Comparison of ENCODE assay signal across 15 cellular contexts in genomic region chr9:69785757-69786156, GRCh38. TPM values are rescaled to one million over a fixed set of nuclear protein-coding genes. Genes with fewer than 3 reads are reported as not detected.
DNase-seq lines count a peak whose midpoint lies in the region; ATAC-seq, FAIRE-seq and TF ChIP-seq lines count a peak whose summit lies in the region.
"Had no signal": no experiment of that assay in that cellular context is flagged by ENCODE, and none has a peak within 500 bp of the region (broad histone marks: within the 10 kb centered on the region; RNA-seq: fewer than 3 reads in every experiment).

No MANE protein-coding gene starts in this region.

- H3K4me1 Mint-ChIP-seq in HFFc6 (ENCODE audit: low read depth), result peaks cover 5% of the 10 kb centered on the region
- H3K4me1 Mint-ChIP-seq in activated CD4-positive, alpha-beta memory T cell treated with anti-CD3 and anti-CD28 coated beads for 36 hours (ENCODE audit: low read depth), result no peaks in the 10 kb centered on the region
- no peaks in the 10 kb centered on the region for H3K4me1 Mint-ChIP-seq in stimulated activated naive CD8-positive, alpha-beta T cell treated with anti-CD3 and anti-CD28 coated beads, Interleukin-15, amount 100 ng/mL, for 72 hours
- H3K4me1 Mint-ChIP-seq: activated naive CD4-positive, alpha-beta T cell treated with anti-CD3 and anti-CD28 coated beads, Interleukin-2, amount 50 U/mL, for 24 hours had no signal

- no peak overlapping the region for H3K4me3 ChIP-seq in AG09309 (ENCODE audit: control insufficient read depth, low read depth, low read length)
- no peak overlapping the region for H3K4me3 ChIP-seq in astrocyte of the spinal cord (ENCODE audit: low read depth, low read length)
- no peak overlapping the region for H3K4me3 ChIP-seq in small intestine (ENCODE audit: low read depth in 1 of 2, low read length in 2 of 2)
- H3K4me3 ChIP-seq: upper lobe of right lung had no signal

- peaks cover 10% of the 10 kb centered on the region for H3K27me3 Mint-ChIP-seq in HFFc6 (ENCODE audit: insufficient read depth)
- peaks cover 15% of the 10 kb centered on the region for H3K27me3 Mint-ChIP-seq in activated CD4-positive, alpha-beta memory T cell treated with anti-CD3 and anti-CD28 coated beads for 36 hours
- H3K27me3 Mint-ChIP-seq in stimulated activated naive CD8-positive, alpha-beta T cell treated with anti-CD3 and anti-CD28 coated beads, Interleukin-15, amount 100 ng/mL, for 72 hours, result peaks cover 8% of the 10 kb centered on the region

- ATAC-seq in stimulated activated naive CD8-positive, alpha-beta T cell treated with anti-CD3 and anti-CD28 coated beads, Interleukin-15, amount 100 ng/mL, for 72 hours, result no peak
- ATAC-seq: activated CD8-positive, alpha-beta T cell treated with anti-CD3 and anti-CD28 coated beads, Interleukin-2, amount 10 ng/mL, durations not matched to agents 7 days and 5 days; upper lobe of right lung had no signal

- no peak for DNase-seq in AG09309 (ENCODE audit: low read depth)
- peak; percentile 62 for DNase-seq in HFFc6
- DNase-seq in astrocyte of the spinal cord (ENCODE audit: low read depth, low spot score), result peak; percentile 74
- peak; percentile 32 for DNase-seq in iris pigment epithelial cell (ENCODE audit: low read depth)
- no peak for DNase-seq in small intestine
- DNase-seq in amygdala (lab: John Stamatoyannopoulos, UW), result no peak
- no peak for DNase-seq in activated CD4-positive, alpha-beta memory T cell treated with anti-CD3 and anti-CD28 coated beads for 36 hours
- no peak for DNase-seq in stimulated activated naive CD8-positive, alpha-beta T cell treated with anti-CD3 and anti-CD28 coated beads, Interleukin-15, amount 100 ng/mL, for 72 hours
- DNase-seq: activated CD8-positive, alpha-beta T cell treated with anti-CD3 and anti-CD28 coated beads, Interleukin-2, amount 10 ng/mL, durations not matched to agents 7 days and 5 days; COR-L47; NCI-H524; upper lobe of right lung had no signal

- CTCF ChIA-PET in activated CD4-positive, alpha-beta memory T cell treated with anti-CD3 and anti-CD28 coated beads for 36 hours (lab: Charles Lee), result no interaction called here

- FAIRE-seq in small intestine (lab: Jason Lieb, UNC), result no peak
- FAIRE-seq: GM18507 had no signal

- no peak overlapping the region for H3K27ac ChIP-seq in small intestine (ENCODE audit: low read depth in 1 of 2, low read length in 1 of 2)
- H3K27ac ChIP-seq: upper lobe of right lung had no signal

- H3K36me3 Mint-ChIP-seq in HFFc6 (ENCODE audit: low read depth), result no peaks in the 10 kb centered on the region
- H3K36me3 Mint-ChIP-seq in activated CD4-positive, alpha-beta memory T cell treated with anti-CD3 and anti-CD28 coated beads for 36 hours, result no peaks in the 10 kb centered on the region

- no peaks in the 10 kb centered on the region for H3K9me3 Mint-ChIP-seq in HFFc6
- H3K9me3 Mint-ChIP-seq in activated CD4-positive, alpha-beta memory T cell treated with anti-CD3 and anti-CD28 coated beads for 36 hours, result no peaks in the 10 kb centered on the region
- peaks cover 0 to 5% of the 10 kb centered on the region in 2 donors for H3K9me3 Mint-ChIP-seq in stimulated activated naive CD8-positive, alpha-beta T cell treated with anti-CD3 and anti-CD28 coated beads, Interleukin-15, amount 100 ng/mL, for 72 hours
- H3K9me3 Mint-ChIP-seq: activated naive CD4-positive, alpha-beta T cell treated with anti-CD3 and anti-CD28 coated beads, Interleukin-2, amount 50 U/mL, for 24 hours had no signal

- H3K4me1 ChIP-seq in small intestine (ENCODE audit: control insufficient read depth in 2 of 2, insufficient read depth in 1 of 2, low read depth in 1 of 2, low read length in 1 of 2), result no peaks in the 10 kb centered on the region
- H3K4me1 ChIP-seq: upper lobe of right lung had no signal

- in situ Hi-C loops in astrocyte of the spinal cord (cut with HindIII; ENCODE audit: low sequenced_read_pairs), result no loop called here

- peaks cover 0 to 1% of the 10 kb centered on the region in 2 donors for H3K27me3 ChIP-seq in small intestine (ENCODE audit: control insufficient read depth in 2 of 2, insufficient read depth in 2 of 2, low read length in 2 of 2)
- H3K27me3 ChIP-seq: upper lobe of right lung had no signal

- POLR2A ChIA-PET in activated CD4-positive, alpha-beta memory T cell treated with anti-CD3 and anti-CD28 coated beads for 36 hours (lab: Charles Lee), result no interaction called here

- intact Hi-C loops in activated CD4-positive, alpha-beta memory T cell treated with anti-CD3 and anti-CD28 coated beads for 36 hours (cut with micrococcal nuclease), result no loop called here

- H3K36me3 ChIP-seq in small intestine (ENCODE audit: control insufficient read depth in 2 of 2, insufficient read depth in 2 of 2, low read length in 2 of 2), result no peaks in the 10 kb centered on the region
- H3K36me3 ChIP-seq: upper lobe of right lung had no signal

- H3K9me3 ChIP-seq in small intestine (ENCODE audit: control insufficient read depth, low read depth), result no peaks in the 10 kb centered on the region
- H3K9me3 ChIP-seq: upper lobe of right lung had no signal

- H3K27ac Mint-ChIP-seq in HFFc6, result no peak overlapping the region
- H3K27ac Mint-ChIP-seq in activated CD4-positive, alpha-beta memory T cell treated with anti-CD3 and anti-CD28 coated beads for 36 hours, result no peak overlapping the region
- H3K27ac Mint-ChIP-seq in stimulated activated naive CD8-positive, alpha-beta T cell treated with anti-CD3 and anti-CD28 coated beads, Interleukin-15, amount 100 ng/mL, for 72 hours, result no peak overlapping the region
- H3K27ac Mint-ChIP-seq: activated CD8-positive, alpha-beta T cell treated with anti-CD3 and anti-CD28 coated beads, Interleukin-2, amount 10 ng/mL, durations not matched to agents 7 days and 5 days; activated naive CD4-positive, alpha-beta T cell treated with anti-CD3 and anti-CD28 coated beads, Interleukin-2, amount 50 U/mL, for 24 hours had no signal

- H3K4me3 Mint-ChIP-seq in HFFc6, result no peak overlapping the region
- no peak overlapping the region for H3K4me3 Mint-ChIP-seq in activated CD4-positive, alpha-beta memory T cell treated with anti-CD3 and anti-CD28 coated beads for 36 hours
- no peak overlapping the region for H3K4me3 Mint-ChIP-seq in stimulated activated naive CD8-positive, alpha-beta T cell treated with anti-CD3 and anti-CD28 coated beads, Interleukin-15, amount 100 ng/mL, for 72 hours
- H3K4me3 Mint-ChIP-seq: activated CD8-positive, alpha-beta T cell treated with anti-CD3 and anti-CD28 coated beads, Interleukin-2, amount 10 ng/mL, durations not matched to agents 7 days and 5 days; activated naive CD4-positive, alpha-beta T cell treated with anti-CD3 and anti-CD28 coated beads, Interleukin-2, amount 50 U/mL, for 24 hours had no signal

- TF ChIP-seq CTCF in AG09309 (IDR thresholded peaks at IDR 0.05; ENCODE audit: control insufficient read depth, insufficient read depth, low read depth, low read length, missing control alignments), result peak; percentile 33
- peak; percentile 52 for TF ChIP-seq CTCF in HFFc6 (IDR thresholded peaks at IDR 0.05)
- TF ChIP-seq CTCF in astrocyte of the spinal cord (IDR thresholded peaks at IDR 0.05; ENCODE audit: low read depth, low read length), result peak; percentile 60

RNA-seq across cellular contexts. Expression of gene PTAR1, which starts 25.9 kb away (rescaled TPM):
- total RNA-seq in HFFc6 (2021; fragmentation: NEBNext Ultra II Directional; extraction: Animal tissue kit (Norgen Biotek cat#: 25700)), result 10 to 100 TPM; 49.8 to 61.3 (median 55.3) TPM
- 1 to 10 TPM; 3.6 to 5.9 (median 5.7) TPM for polyA plus RNA-seq in small intestine
- total RNA-seq in activated CD4-positive, alpha-beta memory T cell treated with anti-CD3 and anti-CD28 coated beads for 36 hours, result 10 to 100 TPM; 37.0 to 37.3 TPM

RNA-seq across cellular contexts. Expression of gene CFAP95, which starts 34.9 kb away (rescaled TPM):
- total RNA-seq in HFFc6 (2021; fragmentation: NEBNext Ultra II Directional; extraction: Animal tissue kit (Norgen Biotek cat#: 25700)), result under 1 TPM in 1 of 6 experiments, not detected in 5; 0.32 TPM
- not detected for polyA plus RNA-seq in small intestine
- not detected for total RNA-seq in activated CD4-positive, alpha-beta memory T cell treated with anti-CD3 and anti-CD28 coated beads for 36 hours
- total RNA-seq: pulmonary artery endothelial cell, upper lobe of right lung had no signal

Comparison
In these comparisons a context has a peak if more than half of its experiments do, and no peak if none do; other contexts are left out.
1. DNase-seq: peak in HFFc6 (single experiment), astrocyte of the spinal cord (single experiment) and iris pigment epithelial cell (single experiment); none in AG09309 (single experiment), small intestine (single experiment), amygdala (0 of 56), activated CD4-positive, alpha-beta memory T cell treated with anti-CD3 and anti-CD28 coated beads for 36 hours (single experiment) and stimulated activated naive CD8-positive, alpha-beta T cell treated with anti-CD3 and anti-CD28 coated beads, Interleukin-15, amount 100 ng/mL, for 72 hours (0 of 2).
2. Peak in every context shown above with its lines, with median percentiles within 50 percentile points of each other: CTCF ChIP-seq.